In genomic region chr5:160251406-160252155, GRCh38 we compare ENCODE assay signal across 1 cellular context.
TF ChIP-seq lines count a peak whose summit lies in the region.

No MANE protein-coding gene starts in this region.

TF ChIP-seq in H1, 55 proteins besides CTCF, POLR2A, EP300 and RAD21:
- TF ChIP-seq POLR2AphosphoS5 (IDR thresholded peaks at IDR 0.05; ENCODE audit: low read depth, low read length) (no peak), EZH2 (IDR thresholded peaks at IDR 0.05; ENCODE audit: low read depth, low read length, severe bottlenecking) (no peak), TBP (IDR thresholded peaks at IDR 0.05; ENCODE audit: low read depth, low read length) (no peak), RNF2 (IDR thresholded peaks at IDR 0.05; ENCODE audit: borderline replicate concordance, low read depth, low read length, missing control alignments, poor library complexity, severe bottlenecking) (no peak), SIRT6 (IDR thresholded peaks at IDR 0.05; ENCODE audit: low read length) (no peak), MAX (IDR thresholded peaks at IDR 0.05) (no peak), MAFK (IDR thresholded peaks at IDR 0.05; ENCODE audit: low read depth, low read length) (no peak), SP1 (IDR thresholded peaks at IDR 0.05; ENCODE audit: low read depth, low read length) (no peak), TAF1 (IDR thresholded peaks at IDR 0.05; ENCODE audit: low read depth, low read length) (no peak), CBX5 (IDR thresholded peaks at IDR 0.05; ENCODE audit: low read depth, low read length) (no peak), CBX8 (IDR thresholded peaks at IDR 0.05; ENCODE audit: borderline replicate concordance, low read depth, low read length) (no peak), KDM1A (IDR thresholded peaks at IDR 0.05; ENCODE audit: borderline replicate concordance, low read length) (no peak), ASH2L (IDR thresholded peaks at IDR 0.05; ENCODE audit: low read length) (no peak), SIN3A (conservative IDR thresholded peaks at IDR 0.05 in 1 of 2, IDR thresholded peaks at IDR 0.05 in 1 of 2; ENCODE audit: low read depth in 1 of 2, low read length in 2 of 2) (no peak), FOSL1 (IDR thresholded peaks at IDR 0.05; ENCODE audit: insufficient read depth, low read depth, low read length) (no peak), SIX5 (IDR thresholded peaks at IDR 0.05; ENCODE audit: low read depth, low read length) (no peak), TEAD4 (IDR thresholded peaks at IDR 0.05; ENCODE audit: low read depth, low read length) (no peak)
